ENCODE assay signal across 29 cellular contexts in the genomic region with DNA sequence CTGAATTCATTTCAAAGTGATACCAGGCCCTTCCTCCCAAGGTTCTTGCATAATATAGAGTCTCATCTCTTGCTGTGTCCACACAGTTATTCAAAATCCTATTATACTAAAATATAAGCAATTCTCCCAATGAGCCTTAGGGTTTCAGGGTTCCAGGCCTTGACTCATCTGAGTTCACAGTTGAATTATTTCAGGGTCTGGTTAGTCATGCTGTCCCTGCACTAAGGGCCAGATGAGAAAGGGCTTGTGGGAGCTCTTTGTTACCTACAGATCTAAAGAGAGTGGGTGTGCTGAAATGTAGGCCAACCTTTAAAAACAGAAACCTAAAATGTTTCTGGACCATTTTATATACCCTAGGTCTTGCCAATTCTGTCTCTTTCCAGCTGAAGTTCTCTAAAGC.
"Had no signal": no experiment of that assay in that cellular context is flagged by ENCODE, and none has a peak within 500 bp of the region (broad histone marks: within the 10 kb centered on the region; RNA-seq: fewer than 3 reads in every experiment).

No MANE protein-coding gene starts in this region.

- H3K27me3 ChIP-seq: adrenal gland, body of pancreas, MG63, SJCRH30 had no signal

- H3K36me3 ChIP-seq: adrenal gland, MG63, SJCRH30, WERI-Rb-1 had no signal

- H3K9me3 Mint-ChIP-seq: activated CD4-positive, alpha-beta T cell treated with anti-CD3 and anti-CD28 coated beads, Interleukin-2, amount 10 ng/mL, durations not matched to agents 24 days and 14 days; activated naive CD4-positive, alpha-beta T cell treated with anti-CD3 and anti-CD28 coated beads for 36 hours; activated T-cell treated with anti-CD3 and anti-CD28 coated beads, Interleukin-2, amount 50 U/mL, for 4 hours; activated T-helper 1 cell treated with anti-CD3 and anti-CD28 coated beads, Interleukin-12 subunit alpha, Interleukin-12 subunit beta, Interleukin-2, Interleukin-4 antibody, amounts not matched to agents 30 ng/mL and 10 ng/mL and 1 ng/mL, durations not matched to agents 14 hours and 24 hours and 36 hours had no signal

- H3K27ac ChIP-seq: adrenal gland, body of pancreas, SJCRH30, SK-N-MC, WERI-Rb-1 had no signal

- H3K4me3 ChIP-seq: adrenal gland, body of pancreas, MG63, SJCRH30, SK-N-MC had no signal

- H3K4me3 Mint-ChIP-seq: activated CD4-positive, alpha-beta T cell treated with anti-CD3 and anti-CD28 coated beads, Interleukin-2, amount 10 ng/mL, durations not matched to agents 24 days and 14 days; activated CD8-positive, alpha-beta T cell treated with anti-CD3 and anti-CD28 coated beads for 36 hours; activated naive CD4-positive, alpha-beta T cell treated with anti-CD3 and anti-CD28 coated beads for 36 hours; activated T-cell treated with anti-CD3 and anti-CD28 coated beads, Interleukin-2, amount 50 U/mL, for 4 hours; activated T-helper 1 cell treated with anti-CD3 and anti-CD28 coated beads, Interleukin-12 subunit alpha, Interleukin-12 subunit beta, Interleukin-2, Interleukin-4 antibody, amounts not matched to agents 30 ng/mL and 10 ng/mL and 1 ng/mL, durations not matched to agents 14 hours and 24 hours and 36 hours had no signal

- H3K36me3 Mint-ChIP-seq: activated naive CD4-positive, alpha-beta T cell treated with anti-CD3 and anti-CD28 coated beads, Interleukin-2, amount 50 U/mL, for 72 hours; IgD-negative memory B cell had no signal

- H3K4me1 ChIP-seq: adrenal gland, SJCRH30 had no signal

- H3K9me3 ChIP-seq: adrenal gland, body of pancreas, MG63, SJCRH30 had no signal

- ATAC-seq: activated CD8-positive, alpha-beta T cell treated with anti-CD3 and anti-CD28 coated beads for 36 hours; activated naive CD4-positive, alpha-beta T cell treated with anti-CD3 and anti-CD28 coated beads, Interleukin-2, amount 50 U/mL, for 72 hours; activated T-cell treated with anti-CD3 and anti-CD28 coated beads, Interleukin-2, amount 50 U/mL, for 4 hours; body of pancreas; Panc1 had no signal

- DNase-seq: activated CD4-positive, alpha-beta T cell treated with anti-CD3 and anti-CD28 coated beads for 1 hour; activated CD4-positive, alpha-beta T cell treated with anti-CD3 and anti-CD28 coated beads, Interleukin-2, amount 10 ng/mL, durations not matched to agents 24 days and 14 days; activated CD4-positive, alpha-beta T cell treated with anti-CD3 and anti-CD28 coated beads, Interleukin-2, amount 50 U/mL, for 4 hours; activated CD4-positive, CD25-positive, alpha-beta regulatory T cell; activated CD8-positive, alpha-beta T cell treated with anti-CD3 and anti-CD28 coated beads for 36 hours; activated gamma-delta T cell treated with Interleukin-2 at 50 U/mL for 16 hours; activated naive CD4-positive, alpha-beta T cell treated with anti-CD3 and anti-CD28 coated beads for 36 hours; activated T-cell treated with anti-CD3 and anti-CD28 coated beads, Interleukin-2, amount 50 U/mL, for 4 hours; adrenal gland; body of pancreas; Karpas-422; KBM-7; MG63; NCI-H1048; NCI-H1105 treated with DMSO at 0.1 percent for 48 hours; NCI-H1436; NCI-H1694; NCI-H1930; NCI-H345; NCI-H524 treated with DMSO at 0.1 percent for 48 hours; SHP77; SJCRH30; T1000; WERI-Rb-1 had no signal

- H3K27ac Mint-ChIP-seq: activated CD4-positive, alpha-beta T cell treated with anti-CD3 and anti-CD28 coated beads, Interleukin-2, amount 10 ng/mL, durations not matched to agents 24 days and 14 days; activated CD8-positive, alpha-beta T cell treated with anti-CD3 and anti-CD28 coated beads for 36 hours; activated naive CD4-positive, alpha-beta T cell treated with anti-CD3 and anti-CD28 coated beads for 36 hours; activated naive CD4-positive, alpha-beta T cell treated with anti-CD3 and anti-CD28 coated beads, Interleukin-2, amount 50 U/mL, for 72 hours; activated T-helper 1 cell treated with anti-CD3 and anti-CD28 coated beads, Interleukin-12 subunit alpha, Interleukin-12 subunit beta, Interleukin-2, Interleukin-4 antibody, amounts not matched to agents 30 ng/mL and 10 ng/mL and 1 ng/mL, durations not matched to agents 14 hours and 24 hours and 36 hours; IgD-negative memory B cell had no signal

- H3K27me3 Mint-ChIP-seq: activated CD4-positive, alpha-beta T cell treated with anti-CD3 and anti-CD28 coated beads, Interleukin-2, amount 10 ng/mL, durations not matched to agents 24 days and 14 days; activated CD8-positive, alpha-beta T cell treated with anti-CD3 and anti-CD28 coated beads for 36 hours; IgD-negative memory B cell had no signal

- H3K4me1 Mint-ChIP-seq: activated CD4-positive, alpha-beta T cell treated with anti-CD3 and anti-CD28 coated beads, Interleukin-2, amount 10 ng/mL, durations not matched to agents 24 days and 14 days; IgD-negative memory B cell had no signal
